In genomic region chr15:83199288-83199687, GRCh38 we compare ENCODE assay signal across 13 cellular contexts. TPM values are rescaled to one million over a fixed set of nuclear protein-coding genes. Genes with fewer than 3 reads are reported as not detected.
A peak's percentile ranks its signal among the peaks of the same experiment; 100 is the strongest.
DNase-seq lines count a peak whose midpoint lies in the region; ATAC-seq and TF ChIP-seq lines count a peak whose summit lies in the region.
"Had no signal": no experiment of that assay in that cellular context is flagged by ENCODE, and none has a peak within 500 bp of the region (broad histone marks: within the 10 kb centered on the region; RNA-seq: fewer than 3 reads in every experiment).

No MANE protein-coding gene starts in this region.

- peak overlapping the region in 4 of 5 donors; percentile 5 to 65 (median 48) for H3K4me3 Mint-ChIP-seq in immature natural killer cell
- H3K4me3 Mint-ChIP-seq in nephron progenitor cell = no peak overlapping the region

- no peak for TF ChIP-seq POLR2A in tibial nerve (IDR thresholded peaks at IDR 0.05)

- H3K36me3 ChIP-seq in tibial nerve = no peaks in the 10 kb centered on the region

- H3K4me3 ChIP-seq in tibial nerve = no peak overlapping the region

- ATAC-seq in GM21515 (IDR thresholded peaks at IDR 0.05; ENCODE audit: unreplicated experiment) = peak; percentile 81
- peak; percentile 76 for ATAC-seq in HG03139 (IDR thresholded peaks at IDR 0.05; ENCODE audit: unreplicated experiment)
- ATAC-seq in SK-N-SH treated with all-trans-retinoic acid at 6 μM for 48 hours = no peak
- ATAC-seq: left lobe of liver had no signal

- DNase-seq in activated CD4-positive, alpha-beta T cell treated with anti-CD3 and anti-CD28 coated beads for 48 hours = peak; percentile 31
- no peak for DNase-seq in activated CD4-positive, alpha-beta T cell treated with anti-CD3 and anti-CD28 coated beads, Interleukin-2, amount 50 U/mL, for 48 hours
- DNase-seq in immature natural killer cell (peak; percentile 12 to 30 (median 13)), tibial nerve (ENCODE audit: low spot score in 2 of 2) (no peak), nephron progenitor cell (no peak)
- DNase-seq: amygdala, erythroblast, NCI-H510A treated with DMSO at 0.1 percent for 48 hours, substantia nigra had no signal

- 81 to 86% methylated on average over 1 of the region's 1 CpG for WGBS in tibial nerve, 2 donors

- H3K27me3 Mint-ChIP-seq in immature natural killer cell (ENCODE audit: low read depth in 3 of 3) = no peaks in the 10 kb centered on the region
- H3K27me3 Mint-ChIP-seq in nephron progenitor cell (ENCODE audit: low read depth, poor library complexity) = no peaks in the 10 kb centered on the region

- no peaks in the 10 kb centered on the region for H3K9me3 ChIP-seq in tibial nerve

- TF ChIP-seq CTCF in tibial nerve (IDR thresholded peaks at IDR 0.05) (no peak), nephron progenitor cell (IDR thresholded peaks at IDR 0.05) (no peak)

- H3K27ac ChIP-seq in tibial nerve = no peak overlapping the region

- H3K36me3 Mint-ChIP-seq in immature natural killer cell = no peaks in the 10 kb centered on the region
- H3K36me3 Mint-ChIP-seq in nephron progenitor cell (ENCODE audit: low read depth) = peaks cover 55% of the 10 kb centered on the region

- H3K27me3 ChIP-seq in tibial nerve = no peaks in the 10 kb centered on the region

- no peaks in the 10 kb centered on the region for H3K9me3 Mint-ChIP-seq in immature natural killer cell
- peaks cover 8% of the 10 kb centered on the region for H3K9me3 Mint-ChIP-seq in nephron progenitor cell

- H3K27ac Mint-ChIP-seq in immature natural killer cell (peak overlapping the region in 5 of 6 donors; percentile 42 to 83 (median 75)), nephron progenitor cell (no peak overlapping the region)

- peaks cover 0 to 41% (median 3%) of the 10 kb centered on the region in 4 donors for H3K4me1 ChIP-seq in tibial nerve

- H3K4me1 Mint-ChIP-seq in immature natural killer cell (peaks cover 18 to 25% of the 10 kb centered on the region in 2 donors), nephron progenitor cell (peaks cover 22% of the 10 kb centered on the region)

- TF ChIP-seq EP300 in tibial nerve (IDR thresholded peaks at IDR 0.05) = no peak

TF ChIP-seq in SK-N-SH treated with all-trans-retinoic acid at 6 μM for 48 hours, 23 proteins besides CTCF, POLR2A, EP300 and RAD21:
- TF ChIP-seq ISL1 (CRISPR knock-in tag; IDR thresholded peaks at IDR 0.05) = no peak
- no peak for TF ChIP-seq GLIS3 (CRISPR knock-in tag; IDR thresholded peaks at IDR 0.05)
- TF ChIP-seq SNAI2 (CRISPR knock-in tag; IDR thresholded peaks at IDR 0.05) = no peak
- no peak for TF ChIP-seq BACH2 (CRISPR knock-in tag; IDR thresholded peaks at IDR 0.05; ENCODE audit: borderline replicate concordance)
- TF ChIP-seq, protein P1, sequence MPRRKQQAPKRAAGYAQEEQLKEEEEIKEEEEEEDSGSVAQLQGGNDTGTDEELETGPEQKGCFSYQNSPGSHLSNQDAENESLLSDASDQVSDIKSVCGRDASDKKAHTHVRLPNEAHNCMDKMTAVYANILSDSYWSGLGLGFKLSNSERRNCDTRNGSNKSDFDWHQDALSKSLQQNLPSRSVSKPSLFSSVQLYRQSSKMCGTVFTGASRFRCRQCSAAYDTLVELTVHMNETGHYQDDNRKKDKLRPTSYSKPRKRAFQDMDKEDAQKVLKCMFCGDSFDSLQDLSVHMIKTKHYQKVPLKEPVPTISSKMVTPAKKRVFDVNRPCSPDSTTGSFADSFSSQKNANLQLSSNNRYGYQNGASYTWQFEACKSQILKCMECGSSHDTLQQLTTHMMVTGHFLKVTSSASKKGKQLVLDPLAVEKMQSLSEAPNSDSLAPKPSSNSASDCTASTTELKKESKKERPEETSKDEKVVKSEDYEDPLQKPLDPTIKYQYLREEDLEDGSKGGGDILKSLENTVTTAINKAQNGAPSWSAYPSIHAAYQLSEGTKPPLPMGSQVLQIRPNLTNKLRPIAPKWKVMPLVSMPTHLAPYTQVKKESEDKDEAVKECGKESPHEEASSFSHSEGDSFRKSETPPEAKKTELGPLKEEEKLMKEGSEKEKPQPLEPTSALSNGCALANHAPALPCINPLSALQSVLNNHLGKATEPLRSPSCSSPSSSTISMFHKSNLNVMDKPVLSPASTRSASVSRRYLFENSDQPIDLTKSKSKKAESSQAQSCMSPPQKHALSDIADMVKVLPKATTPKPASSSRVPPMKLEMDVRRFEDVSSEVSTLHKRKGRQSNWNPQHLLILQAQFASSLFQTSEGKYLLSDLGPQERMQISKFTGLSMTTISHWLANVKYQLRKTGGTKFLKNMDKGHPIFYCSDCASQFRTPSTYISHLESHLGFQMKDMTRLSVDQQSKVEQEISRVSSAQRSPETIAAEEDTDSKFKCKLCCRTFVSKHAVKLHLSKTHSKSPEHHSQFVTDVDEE (CRISPR knock-in tag; IDR thresholded peaks at IDR 0.05) = no peak
- no peak for TF ChIP-seq PPARA (CRISPR knock-in tag; IDR thresholded peaks at IDR 0.05; ENCODE audit: borderline replicate concordance)
- no peak for TF ChIP-seq RARB (CRISPR knock-in tag; IDR thresholded peaks at IDR 0.05)
- no peak for TF ChIP-seq ZC3H10 (CRISPR knock-in tag; IDR thresholded peaks at IDR 0.05)
- no peak for TF ChIP-seq ESRRG (CRISPR knock-in tag; IDR thresholded peaks at IDR 0.05)
- TF ChIP-seq ZNF8 (CRISPR knock-in tag; IDR thresholded peaks at IDR 0.05) = no peak
- TF ChIP-seq, protein P2, sequence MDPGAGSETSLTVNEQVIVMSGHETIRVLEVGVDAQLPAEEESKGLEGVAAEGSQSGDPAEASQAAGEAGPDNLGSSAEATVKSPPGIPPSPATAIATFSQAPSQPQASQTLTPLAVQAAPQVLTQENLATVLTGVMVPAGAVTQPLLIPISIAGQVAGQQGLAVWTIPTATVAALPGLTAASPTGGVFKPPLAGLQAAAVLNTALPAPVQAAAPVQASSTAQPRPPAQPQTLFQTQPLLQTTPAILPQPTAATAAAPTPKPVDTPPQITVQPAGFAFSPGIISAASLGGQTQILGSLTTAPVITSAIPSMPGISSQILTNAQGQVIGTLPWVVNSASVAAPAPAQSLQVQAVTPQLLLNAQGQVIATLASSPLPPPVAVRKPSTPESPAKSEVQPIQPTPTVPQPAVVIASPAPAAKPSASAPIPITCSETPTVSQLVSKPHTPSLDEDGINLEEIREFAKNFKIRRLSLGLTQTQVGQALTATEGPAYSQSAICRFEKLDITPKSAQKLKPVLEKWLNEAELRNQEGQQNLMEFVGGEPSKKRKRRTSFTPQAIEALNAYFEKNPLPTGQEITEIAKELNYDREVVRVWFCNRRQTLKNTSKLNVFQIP (CRISPR knock-in tag; IDR thresholded peaks at IDR 0.05; ENCODE audit: borderline replicate concordance, low read depth) = no peak
- TF ChIP-seq, protein P3, sequence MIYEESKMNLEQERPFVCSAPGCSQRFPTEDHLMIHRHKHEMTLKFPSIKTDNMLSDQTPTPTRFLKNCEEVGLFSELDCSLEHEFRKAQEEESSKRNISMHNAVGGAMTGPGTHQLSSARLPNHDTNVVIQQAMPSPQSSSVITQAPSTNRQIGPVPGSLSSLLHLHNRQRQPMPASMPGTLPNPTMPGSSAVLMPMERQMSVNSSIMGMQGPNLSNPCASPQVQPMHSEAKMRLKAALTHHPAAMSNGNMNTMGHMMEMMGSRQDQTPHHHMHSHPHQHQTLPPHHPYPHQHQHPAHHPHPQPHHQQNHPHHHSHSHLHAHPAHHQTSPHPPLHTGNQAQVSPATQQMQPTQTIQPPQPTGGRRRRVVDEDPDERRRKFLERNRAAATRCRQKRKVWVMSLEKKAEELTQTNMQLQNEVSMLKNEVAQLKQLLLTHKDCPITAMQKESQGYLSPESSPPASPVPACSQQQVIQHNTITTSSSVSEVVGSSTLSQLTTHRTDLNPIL (CRISPR knock-in tag; IDR thresholded peaks at IDR 0.05; ENCODE audit: low read depth) = no peak

RNA-seq across cellular contexts. Expression of gene HDGFL3, which starts 8.3 kb away (rescaled TPM):
- 10 to 100 TPM in 2 of 3 donors, 1 to 10 TPM in 1; 6.8 to 21.6 (median 10.6) TPM for polyA plus RNA-seq in immature natural killer cell
- total RNA-seq in tibial nerve = 10 to 100 TPM; 25.6 to 54.8 (median 43.4) TPM

Comparison
In these comparisons a context has a peak if more than half of its experiments do, and no peak if none do; other contexts are left out.
1. DNase-seq: peak in activated CD4-positive, alpha-beta T cell treated with anti-CD3 and anti-CD28 coated beads for 48 hours (single experiment) and immature natural killer cell (3 of 3); none in activated CD4-positive, alpha-beta T cell treated with anti-CD3 and anti-CD28 coated beads, Interleukin-2, amount 50 U/mL, for 48 hours (0 of 2), tibial nerve (0 of 2) and nephron progenitor cell (single experiment).